ENCODE assay signal across 1 cellular context in the genomic region with DNA sequence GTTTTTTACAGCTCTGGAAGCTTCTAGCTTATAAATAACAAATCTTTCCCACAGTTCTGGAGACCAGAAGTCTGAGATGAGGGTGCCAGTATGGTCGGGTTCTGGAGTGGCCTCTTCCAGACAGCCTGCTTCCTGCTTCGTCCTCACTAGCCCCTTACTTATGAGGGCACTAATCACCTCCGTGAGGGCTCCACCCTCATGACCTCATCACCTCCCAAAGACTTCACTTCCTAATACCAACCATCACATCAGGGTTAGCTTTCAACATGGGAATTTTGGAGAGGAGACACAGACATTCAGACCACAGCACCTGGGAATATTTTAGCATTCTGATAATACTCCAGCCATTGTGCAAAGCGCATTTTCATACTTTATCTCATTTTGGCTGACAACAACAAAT.
TF ChIP-seq lines count a peak whose summit lies in the region.

No MANE protein-coding gene starts in this region.

TF ChIP-seq in K562, 482 proteins besides CTCF, POLR2A, EP300 and RAD21 (continued from another document):
- TF ChIP-seq JUND (IDR thresholded peaks at IDR 0.05; ENCODE audit: borderline replicate concordance, low read depth, low read length) = no peak
- TF ChIP-seq JUND (tag; IDR thresholded peaks at IDR 0.05; ENCODE audit: borderline replicate concordance, low read depth, low read length) = 0 out of 3 replicates have a peak, but pooled peaks have one; percentile 40
- TF ChIP-seq SRF (CRISPR knock-in tag; IDR thresholded peaks at IDR 0.05) = no peak
- 0 out of 2 replicates have a peak, but pooled peaks have one; percentile 14 for TF ChIP-seq ATF7 (IDR thresholded peaks at IDR 0.05)
